ENCODE assay signal across 1 cellular context in genomic region chr6:46234156-46234556, GRCh38.
A peak's percentile ranks its signal among the peaks of the same experiment; 100 is the strongest.
TF ChIP-seq lines count a peak whose summit lies in the region.

No MANE protein-coding gene starts in this region.

TF ChIP-seq in HepG2, 621 proteins besides CTCF, POLR2A, EP300 and RAD21:
- TF ChIP-seq RBAK (CRISPR knock-in tag; IDR thresholded peaks at IDR 0.05) (no peak), DMAP1 (CRISPR knock-in tag; IDR thresholded peaks at IDR 0.05) (no peak), MTA1 (CRISPR knock-in tag; IDR thresholded peaks at IDR 0.05; ENCODE audit: borderline replicate concordance) (no peak), CREB1 (IDR thresholded peaks at IDR 0.05) (peak; percentile 39; the same call in 1 of the 2 replicates), CREB1 (CRISPR knock-in tag; IDR thresholded peaks at IDR 0.05) (no peak), ZNF788 (CRISPR knock-in tag; IDR thresholded peaks at IDR 0.05; ENCODE audit: borderline replicate concordance) (no peak), FOXK1 (CRISPR knock-in tag; IDR thresholded peaks at IDR 0.05; ENCODE audit: borderline replicate concordance, low read depth) (no peak)
